In genomic region chr19:49453013-49453756, GRCh38 we compare ENCODE assay signal across 1 cellular context.
TF ChIP-seq lines count a peak whose summit lies in the region.

Gene ALDH16A1, plus strand, starts transcription at chr19:49453225. Its CDS starts 107 bp downstream, at chr19:49453332.

TF ChIP-seq in HEK293, 187 proteins besides CTCF, POLR2A, EP300 and RAD21 (continued from another document):
- no peak for TF ChIP-seq ZNF202 (tag by site-specific recombination; IDR thresholded peaks at IDR 0.05; ENCODE audit: borderline replicate concordance)
- no peak for TF ChIP-seq KLF8 (tag by site-specific recombination; IDR thresholded peaks at IDR 0.05)
- TF ChIP-seq KLF16 (tag by site-specific recombination; IDR thresholded peaks at IDR 0.05): peak; percentile 11; the same call in 1 of the 2 replicates
- TF ChIP-seq ZNF19 (tag by site-specific recombination; IDR thresholded peaks at IDR 0.05; ENCODE audit: low read depth): no peak
- TF ChIP-seq ZNF146 (tag by site-specific recombination; IDR thresholded peaks at IDR 0.05): no peak
- TF ChIP-seq SP3 (tag by site-specific recombination; IDR thresholded peaks at IDR 0.05): peak; percentile 88
- TF ChIP-seq, protein P1, sequence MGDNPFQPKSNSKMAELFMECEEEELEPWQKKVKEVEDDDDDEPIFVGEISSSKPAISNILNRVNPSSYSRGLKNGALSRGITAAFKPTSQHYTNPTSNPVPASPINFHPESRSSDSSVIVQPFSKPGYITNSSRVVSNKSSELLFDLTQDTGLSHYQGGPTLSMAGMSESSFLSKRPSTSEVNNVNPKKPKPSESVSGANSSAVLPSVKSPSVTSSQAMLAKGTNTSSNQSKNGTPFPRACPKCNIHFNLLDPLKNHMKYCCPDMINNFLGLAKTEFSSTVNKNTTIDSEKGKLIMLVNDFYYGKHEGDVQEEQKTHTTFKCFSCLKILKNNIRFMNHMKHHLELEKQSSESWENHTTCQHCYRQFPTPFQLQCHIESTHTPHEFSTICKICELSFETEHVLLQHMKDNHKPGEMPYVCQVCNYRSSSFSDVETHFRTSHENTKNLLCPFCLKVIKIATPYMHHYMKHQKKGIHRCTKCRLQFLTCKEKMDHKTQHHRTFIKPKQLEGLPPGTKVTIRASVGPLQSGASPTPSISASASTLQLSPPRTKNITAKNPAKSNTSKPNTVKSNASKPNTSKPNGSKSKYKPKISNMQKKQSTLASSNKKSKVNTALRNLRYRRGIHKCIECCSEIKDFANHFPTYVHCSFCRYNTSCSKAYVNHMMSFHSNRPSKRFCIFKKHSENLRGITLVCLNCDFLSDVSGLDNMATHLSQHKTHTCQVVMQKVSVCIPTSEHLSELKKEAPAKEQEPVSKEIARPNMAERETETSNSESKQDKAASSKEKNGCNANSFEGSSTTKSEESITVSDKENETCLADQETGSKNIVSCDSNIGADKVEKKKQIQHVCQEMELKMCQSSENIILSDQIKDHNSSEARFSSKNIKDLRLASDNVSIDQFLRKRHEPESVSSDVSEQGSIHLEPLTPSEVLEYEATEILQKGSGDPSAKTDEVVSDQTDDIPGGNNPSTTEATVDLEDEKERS (tag by site-specific recombination; IDR thresholded peaks at IDR 0.05): no peak
- TF ChIP-seq ZNF701 (tag by site-specific recombination; IDR thresholded peaks at IDR 0.05): no peak
- peak; percentile 54 for TF ChIP-seq EGR2 (tag by site-specific recombination; IDR thresholded peaks at IDR 0.05; ENCODE audit: low read depth)
